8 cellular contexts compared by ENCODE assay signal in genomic region chr1:92080128-92080985, GRCh38. TPM values are rescaled to one million over a fixed set of nuclear protein-coding genes. Genes with fewer than 3 reads are reported as not detected.
DNase-seq lines count a peak whose midpoint lies in the region; ATAC-seq, FAIRE-seq and TF ChIP-seq lines count a peak whose summit lies in the region.

Gene BTBD8, plus strand, starts transcription at chr1:92080345. Its CDS starts 227 bp downstream, at chr1:92080572.

- H3K27ac Mint-ChIP-seq in activated CD4-positive, alpha-beta T cell treated with anti-CD3 and anti-CD28 coated beads, Interleukin-2, amount 10 ng/mL, durations not matched to agents 24 days and 14 days = peak within 1 kb of the TSS; percentile 86

- H3K36me3 Mint-ChIP-seq in activated CD4-positive, alpha-beta T cell treated with anti-CD3 and anti-CD28 coated beads, Interleukin-2, amount 10 ng/mL, durations not matched to agents 24 days and 14 days (ENCODE audit: low read depth) = no peaks in the 10 kb centered on the region

- peak within 1 kb of the TSS; percentile 94 for H3K4me3 Mint-ChIP-seq in activated CD4-positive, alpha-beta T cell treated with anti-CD3 and anti-CD28 coated beads, Interleukin-2, amount 10 ng/mL, durations not matched to agents 24 days and 14 days

- FAIRE-seq in GM19239 (lab: Jason Lieb, UNC) = peak; percentile 84

- H3K27me3 Mint-ChIP-seq in activated CD4-positive, alpha-beta T cell treated with anti-CD3 and anti-CD28 coated beads, Interleukin-2, amount 10 ng/mL, durations not matched to agents 24 days and 14 days = no peaks in the 10 kb centered on the region

- peak within 1 kb of the TSS; percentile 84 for H3K4me3 ChIP-seq in coronary artery

- H3K27ac ChIP-seq in coronary artery = peak within 1 kb of the TSS; percentile 70

- DNase-seq in Ammon's horn (ENCODE audit: low spot score) (peak; percentile 90), GM19239 (ENCODE audit: insufficient read length, low spot score) (peak; percentile 54), NCI-H524 (lab: John Stamatoyannopoulos, UW) (peak; percentile 65 to 69), coronary artery (ENCODE audit: low spot score) (peak; percentile 86), left lobe of liver (ENCODE audit: low spot score) (peak; percentile 87)
- DNase-seq in activated CD4-positive, alpha-beta T cell treated with anti-CD3 and anti-CD28 coated beads, Interleukin-2, amount 10 ng/mL, durations not matched to agents 24 days and 14 days = peak; percentile 96
- DNase-seq in stimulated activated CD4-positive, alpha-beta T cell treated with anti-CD3 and anti-CD28 coated beads, Interleukin-1b, Interleukin-23, amount 100 ng/mL, for 48 hours = peak; percentile 79

- no peak for TF ChIP-seq CTCF in coronary artery (IDR thresholded peaks at IDR 0.05)

- intact Hi-C loops in activated CD4-positive, alpha-beta T cell treated with anti-CD3 and anti-CD28 coated beads, Interleukin-2, amount 10 ng/mL, durations not matched to agents 24 days and 14 days (cut with micrococcal nuclease) = loop anchor here (5.0 to 10.0 kb wide), 2 partner anchors 42 to 214 kb away; partner anchors contain the start of genes GLMN and RPAP2

- ATAC-seq in HG03439 (IDR thresholded peaks at IDR 0.05; ENCODE audit: unreplicated experiment) = peak; percentile 96
- ATAC-seq in left lobe of liver = peak; percentile 94

- H3K9me3 Mint-ChIP-seq in activated CD4-positive, alpha-beta T cell treated with anti-CD3 and anti-CD28 coated beads, Interleukin-2, amount 10 ng/mL, durations not matched to agents 24 days and 14 days = peaks cover 6% of the 10 kb centered on the region

- peaks cover 6% of the 10 kb centered on the region for H3K4me1 Mint-ChIP-seq in activated CD4-positive, alpha-beta T cell treated with anti-CD3 and anti-CD28 coated beads, Interleukin-2, amount 10 ng/mL, durations not matched to agents 24 days and 14 days

RNA-seq across cellular contexts. Expression of gene BTBD8, which starts in this region (rescaled TPM):
- 1.0 and 1.1 TPM in 2 replicates for total RNA-seq in activated CD4-positive, alpha-beta T cell treated with anti-CD3 and anti-CD28 coated beads, Interleukin-2, amount 10 ng/mL, durations not matched to agents 24 days and 14 days
- 3.0 TPM for total RNA-seq in left lobe of liver

Comparison
In these comparisons a context has a peak if more than half of its experiments do, and no peak if none do; other contexts are left out.
1. Peak in every context shown above with its lines: DNase-seq, ATAC-seq, H3K4me3 ChIP-seq and H3K27ac ChIP-seq.